In genomic region chr15:101333907-101334789, GRCh38 we compare ENCODE assay signal across 8 cellular contexts. TPM values are rescaled to one million over a fixed set of nuclear protein-coding genes. Genes with fewer than 3 reads are reported as not detected.
DNase-seq lines count a peak whose midpoint lies in the region; ATAC-seq and TF ChIP-seq lines count a peak whose summit lies in the region.
"Not testable (repeated sequence)": the region's sequence is repeated elsewhere in the genome, so short reads cannot be mapped to it uniquely, and the experiment has no call there.

No MANE protein-coding gene starts in this region.

- not testable (repeated sequence) for H4K20me1 ChIP-seq in SU-DHL-6 (ENCODE audit: low read depth, low read length)

- not testable (repeated sequence) for H3K36me3 Mint-ChIP-seq in activated naive CD8-positive, alpha-beta T cell treated with anti-CD3 and anti-CD28 coated beads, Interleukin-2, amount 50 U/mL, for 24 hours (ENCODE audit: low read depth); natural killer cell treated with Interleukin-12 subunit alpha and Interleukin-12 subunit beta and Interleukin-15 and Interleukin-18, amount 100 ng/mL, for 72 hours

- not testable (repeated sequence) for H3K27me3 Mint-ChIP-seq in activated naive CD8-positive, alpha-beta T cell treated with anti-CD3 and anti-CD28 coated beads, Interleukin-2, amount 50 U/mL, for 24 hours
- peaks cover 7 to 14% of the 10 kb centered on the region in 2 donors for H3K27me3 Mint-ChIP-seq in natural killer cell treated with Interleukin-12 subunit alpha and Interleukin-12 subunit beta and Interleukin-15 and Interleukin-18, amount 100 ng/mL, for 72 hours

- peak overlapping the region; percentile 49 for H3K4me2 ChIP-seq in SU-DHL-6 (ENCODE audit: low read depth, low read length, poor library complexity, severe bottlenecking)

- not testable (repeated sequence) for H3K9ac ChIP-seq in SU-DHL-6 (ENCODE audit: low read length)

- peaks cover 69% of the 10 kb centered on the region for H3K9me3 ChIP-seq in KOPT-K1 (ENCODE audit: insufficient read depth, low read length, poor library complexity, severe bottlenecking)
- H3K9me3 ChIP-seq in SU-DHL-6 (ENCODE audit: insufficient read depth, low read length), result not testable (repeated sequence)

- not testable (repeated sequence) for H3K27me3 ChIP-seq in SU-DHL-6 (ENCODE audit: low read length)

- TF ChIP-seq CTCF in SU-DHL-6 (IDR thresholded peaks at IDR 0.05; ENCODE audit: insufficient read depth, low read length, poor library complexity, severe bottlenecking), result not testable (repeated sequence)

- H3K4me3 ChIP-seq in SU-DHL-6 (ENCODE audit: insufficient read depth, low read length, poor library complexity, severe bottlenecking), result peak overlapping the region; percentile 47

- H3K36me3 ChIP-seq in KOPT-K1 (ENCODE audit: insufficient read depth, low read length); SU-DHL-6 (ENCODE audit: low read length): not testable (repeated sequence)

- peak; percentile 63 for ATAC-seq in GM21447 (IDR thresholded peaks at IDR 0.05; ENCODE audit: unreplicated experiment)
- peak; percentile 89 for ATAC-seq in activated naive CD8-positive, alpha-beta T cell treated with anti-CD3 and anti-CD28 coated beads, Interleukin-2, amount 50 U/mL, for 24 hours
- ATAC-seq in natural killer cell treated with Interleukin-12 subunit alpha and Interleukin-12 subunit beta and Interleukin-15 and Interleukin-18, amount 100 ng/mL, for 72 hours, result peak; percentile 92 to 94

- not testable (repeated sequence) for H3K9me2 ChIP-seq in SU-DHL-6 (replicated peaks; ENCODE audit: insufficient read depth, low read length)

- H3K79me2 ChIP-seq in SU-DHL-6 (ENCODE audit: insufficient read depth, low read length), result not testable (repeated sequence)

- peak overlapping the region; percentile 70 for H3K4me3 Mint-ChIP-seq in activated naive CD8-positive, alpha-beta T cell treated with anti-CD3 and anti-CD28 coated beads, Interleukin-2, amount 50 U/mL, for 24 hours
- peak overlapping the region; percentile 69 for H3K4me3 Mint-ChIP-seq in natural killer cell treated with Interleukin-12 subunit alpha and Interleukin-12 subunit beta and Interleukin-15 and Interleukin-18, amount 100 ng/mL, for 72 hours

- H3K9me3 Mint-ChIP-seq in activated naive CD8-positive, alpha-beta T cell treated with anti-CD3 and anti-CD28 coated beads, Interleukin-2, amount 50 U/mL, for 24 hours, result peaks cover 27% of the 10 kb centered on the region
- not testable (repeated sequence) for H3K9me3 Mint-ChIP-seq in natural killer cell treated with Interleukin-12 subunit alpha and Interleukin-12 subunit beta and Interleukin-15 and Interleukin-18, amount 100 ng/mL, for 72 hours

- not testable (repeated sequence) for H3F3A ChIP-seq in SU-DHL-6 (ENCODE audit: insufficient read depth)

- H3K4me1 Mint-ChIP-seq in activated naive CD8-positive, alpha-beta T cell treated with anti-CD3 and anti-CD28 coated beads, Interleukin-2, amount 50 U/mL, for 24 hours, result peaks cover 17% of the 10 kb centered on the region
- peaks cover 17 to 24% of the 10 kb centered on the region in 2 donors for H3K4me1 Mint-ChIP-seq in natural killer cell treated with Interleukin-12 subunit alpha and Interleukin-12 subunit beta and Interleukin-15 and Interleukin-18, amount 100 ng/mL, for 72 hours (ENCODE audit: low read depth in 2 of 2)

- H2AFZ ChIP-seq in SU-DHL-6 (ENCODE audit: low read depth, low read length, severe bottlenecking), result peak overlapping the region; percentile 96

- peak overlapping the region; percentile 10 for H3K27ac ChIP-seq in KOPT-K1 (ENCODE audit: low read depth, low read length, poor library complexity, severe bottlenecking)
- peak overlapping the region; percentile 41 for H3K27ac ChIP-seq in SU-DHL-6 (ENCODE audit: low read depth, low read length)

- peak; percentile 56 for DNase-seq in CMK (ENCODE audit: low read depth)
- DNase-seq in activated CD8-positive, alpha-beta memory T cell treated with anti-CD3 and anti-CD28 coated beads for 24 hours, result peak; percentile 75
- peak; percentile 53 for DNase-seq in activated naive CD8-positive, alpha-beta T cell treated with anti-CD3 and anti-CD28 coated beads, Interleukin-2, amount 50 U/mL, for 24 hours
- DNase-seq in natural killer cell treated with Interleukin-12 subunit alpha and Interleukin-12 subunit beta and Interleukin-15 and Interleukin-18, amount 100 ng/mL, for 72 hours (ENCODE audit: low spot score), result peak; percentile 81
- DNase-seq in stimulated activated CD8-positive, alpha-beta memory T cell treated with anti-CD3 and anti-CD28 coated beads, Interleukin-4, amount 100 ng/mL, for 24 hours (ENCODE audit: low read depth), result peak; percentile 42

- peak overlapping the region; percentile 74 for H3K27ac Mint-ChIP-seq in activated naive CD8-positive, alpha-beta T cell treated with anti-CD3 and anti-CD28 coated beads, Interleukin-2, amount 50 U/mL, for 24 hours
- peak overlapping the region; percentile 76 to 86 for H3K27ac Mint-ChIP-seq in natural killer cell treated with Interleukin-12 subunit alpha and Interleukin-12 subunit beta and Interleukin-15 and Interleukin-18, amount 100 ng/mL, for 72 hours

RNA-seq across cellular contexts. Expression of gene SNRPA1, which starts 39.1 kb away (rescaled TPM):
- total RNA-seq in natural killer cell treated with Interleukin-12 subunit alpha and Interleukin-12 subunit beta and Interleukin-15 and Interleukin-18, amount 100 ng/mL, for 72 hours, result 100 to 1,000 TPM; 114 to 161 TPM

RNA-seq across cellular contexts. Expression of gene SELENOS, which starts 56.9 kb away (rescaled TPM):
- 100 to 1,000 TPM in 1 of 2 donors, 10 to 100 TPM in 1; 68.3 to 113 TPM for total RNA-seq in natural killer cell treated with Interleukin-12 subunit alpha and Interleukin-12 subunit beta and Interleukin-15 and Interleukin-18, amount 100 ng/mL, for 72 hours

Comparison
In these comparisons a context has a peak if more than half of its experiments do, and no peak if none do; other contexts are left out.
1. Peak in every context shown above with its lines: DNase-seq, ATAC-seq, H3K4me3 ChIP-seq and H3K27ac ChIP-seq.